Comparison of ENCODE assay signal across 8 cellular contexts in the genomic region with DNA sequence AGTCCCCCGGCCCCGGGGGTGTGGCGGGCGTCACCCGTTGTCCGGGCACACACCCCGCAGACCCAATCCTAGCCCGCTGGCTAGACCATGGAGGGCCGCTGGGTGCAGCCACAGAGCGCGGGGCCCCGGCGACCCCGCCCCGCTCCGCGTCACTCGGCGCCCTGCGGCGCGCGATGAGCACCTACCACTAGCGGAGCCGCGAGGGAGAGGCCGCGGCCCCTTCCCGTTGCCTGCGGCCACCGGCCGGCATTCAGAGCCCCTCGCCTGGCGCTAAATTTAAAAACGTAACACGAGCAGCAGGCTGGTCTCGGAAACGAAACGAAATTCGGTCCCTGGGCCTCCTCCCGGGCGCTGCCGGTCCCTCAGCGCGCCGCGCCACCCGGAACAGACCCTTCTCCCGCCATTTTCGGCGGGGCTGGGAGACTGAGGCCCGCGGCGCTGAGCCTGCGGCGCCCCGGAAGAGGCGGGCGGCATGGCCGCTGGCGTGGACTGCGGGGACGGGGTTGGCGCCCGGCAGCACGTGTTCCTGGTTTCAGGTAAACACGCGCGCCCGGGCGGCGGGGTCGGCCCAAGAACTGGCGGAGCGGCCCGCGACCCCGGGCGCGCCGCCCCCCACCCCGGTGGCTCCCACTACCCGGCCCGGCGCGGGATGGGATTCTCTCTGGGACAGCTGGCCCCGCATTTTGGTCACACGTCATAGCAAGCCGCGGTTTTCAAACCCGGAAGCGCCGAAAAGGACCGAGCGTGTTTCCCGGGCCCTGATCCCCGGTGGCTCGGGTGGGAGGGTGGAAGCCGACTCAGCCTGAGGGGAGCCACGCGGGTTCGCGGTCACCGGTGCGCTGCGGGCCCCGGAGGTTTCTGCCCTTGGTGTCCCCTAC. TPM values are rescaled to one million over a fixed set of nuclear protein-coding genes. Genes with fewer than 3 reads are reported as not detected.
DNase-seq lines count a peak whose midpoint lies in the region; ATAC-seq and TF ChIP-seq lines count a peak whose summit lies in the region.

A gene with protein sequence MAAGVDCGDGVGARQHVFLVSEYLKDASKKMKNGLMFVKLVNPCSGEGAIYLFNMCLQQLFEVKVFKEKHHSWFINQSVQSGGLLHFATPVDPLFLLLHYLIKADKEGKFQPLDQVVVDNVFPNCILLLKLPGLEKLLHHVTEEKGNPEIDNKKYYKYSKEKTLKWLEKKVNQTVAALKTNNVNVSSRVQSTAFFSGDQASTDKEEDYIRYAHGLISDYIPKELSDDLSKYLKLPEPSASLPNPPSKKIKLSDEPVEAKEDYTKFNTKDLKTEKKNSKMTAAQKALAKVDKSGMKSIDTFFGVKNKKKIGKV (plus strand): TSS at position 187 of the 878 bp plus-strand sequence. CDS start 286 bp downstream, at position 473.

- H3K27ac Mint-ChIP-seq in activated CD4-positive, alpha-beta T cell treated with anti-CD3 and anti-CD28 coated beads for 36 hours: peak within 1 kb of the TSS; percentile 99

- H3K9me3 Mint-ChIP-seq in activated CD4-positive, alpha-beta T cell treated with anti-CD3 and anti-CD28 coated beads for 36 hours (ENCODE audit: low read depth): no peaks in the 10 kb centered on the region

- H3K36me3 Mint-ChIP-seq in activated CD4-positive, alpha-beta T cell treated with anti-CD3 and anti-CD28 coated beads for 36 hours (ENCODE audit: low read depth): peaks cover 2% of the 10 kb centered on the region

- peaks cover 22% of the 10 kb centered on the region for H3K4me1 Mint-ChIP-seq in activated CD4-positive, alpha-beta T cell treated with anti-CD3 and anti-CD28 coated beads for 36 hours

- H3K4me1 ChIP-seq in ACC112 (ENCODE audit: control insufficient read depth, insufficient read depth, low read length, unreplicated experiment): peaks cover 16% of the 10 kb centered on the region

- POLR2A ChIA-PET in activated CD4-positive, alpha-beta T cell treated with anti-CD3 and anti-CD28 coated beads for 36 hours (lab: Charles Lee): interaction anchor here (0.6 to 2.1 kb wide), 2 partner anchors 17 to 48 kb away, joined by 3 to 6 read pairs; no protein-coding TSS in a partner anchor

- no peaks in the 10 kb centered on the region for H3K27me3 Mint-ChIP-seq in activated CD4-positive, alpha-beta T cell treated with anti-CD3 and anti-CD28 coated beads for 36 hours

- DNase-seq in NCI-H2227 treated with DMSO at 0.1 percent for 48 hours (lab: John Stamatoyannopoulos, UW) (peak; percentile 48), choroid plexus epithelial cell (ENCODE audit: low read depth) (peak; percentile 63), left kidney (ENCODE audit: low read depth, low spot score) (peak; percentile 88)
- peak; percentile 79 for DNase-seq in activated CD4-positive, alpha-beta T cell treated with anti-CD3 and anti-CD28 coated beads for 36 hours
- peak; percentile 62 for DNase-seq in stimulated activated CD4-positive, alpha-beta T cell treated with anti-CD3 and anti-CD28 coated beads, Interleukin-2, amount 100 ng/mL, for 4 hours (ENCODE audit: low read depth)

- peak within 1 kb of the TSS; percentile 79 for H3K27ac ChIP-seq in ACC112 (ENCODE audit: low read depth, low read length)

- H3K4me3 Mint-ChIP-seq in activated CD4-positive, alpha-beta T cell treated with anti-CD3 and anti-CD28 coated beads for 36 hours: peak within 1 kb of the TSS; percentile 95

- H3K27me3 ChIP-seq in ACC112 (ENCODE audit: insufficient read depth, low read length): no peaks in the 10 kb centered on the region

- H3K4me3 ChIP-seq in ACC112 (ENCODE audit: low read depth, low read length): peak within 1 kb of the TSS; percentile 91
- peak within 1 kb of the TSS; percentile 77 for H3K4me3 ChIP-seq in choroid plexus epithelial cell (ENCODE audit: low read depth, low read length)

- intact Hi-C loops in activated CD4-positive, alpha-beta T cell treated with anti-CD3 and anti-CD28 coated beads for 36 hours (cut with DNase I, micrococcal nuclease): loop anchor here (1.0 to 10.0 kb wide), 22 partner anchors 17 to 1465 kb away; a partner anchor contains a TSS

- CTCF ChIA-PET in activated CD4-positive, alpha-beta T cell treated with anti-CD3 and anti-CD28 coated beads for 36 hours (lab: Charles Lee): interaction anchor here (0.7 to 2.8 kb wide), 7 partner anchors 8 to 913 kb away, joined by 3 to 32 read pairs (median 5); a partner anchor contains a TSS

- peak; percentile 70 for ATAC-seq in GM18858 (IDR thresholded peaks at IDR 0.05; ENCODE audit: unreplicated experiment)
- peak; percentile 59 for ATAC-seq in HG03064 (IDR thresholded peaks at IDR 0.05; ENCODE audit: low read depth, unreplicated experiment)
- ATAC-seq in activated CD4-positive, alpha-beta T cell treated with anti-CD3 and anti-CD28 coated beads for 36 hours: peak; percentile 78

- no peak for TF ChIP-seq CTCF in choroid plexus epithelial cell (conservative IDR thresholded peaks at IDR 0.05; ENCODE audit: low read depth, low read length)

- no peaks in the 10 kb centered on the region for H3K36me3 ChIP-seq in ACC112 (ENCODE audit: insufficient read depth, low read length)

- H2AFZ ChIP-seq in ACC112 (ENCODE audit: low read length, unreplicated experiment): peak within 1 kb of the TSS; percentile 98

- peaks cover 44% of the 10 kb centered on the region for H3K79me2 ChIP-seq in ACC112 (ENCODE audit: control insufficient read depth, insufficient read depth, low read length, unreplicated experiment)

RNA-seq across cellular contexts. Expression of the gene that starts here (rescaled TPM):
- 10 to 100 TPM; 61.8 to 88.5 TPM for total RNA-seq in activated CD4-positive, alpha-beta T cell treated with anti-CD3 and anti-CD28 coated beads for 36 hours

Comparison
In these comparisons a context has a peak if more than half of its experiments do, and no peak if none do; other contexts are left out.
1. Peak in every context shown above with its lines: DNase-seq, ATAC-seq, H3K4me3 ChIP-seq and H3K27ac ChIP-seq.